ENCODE assay signal across 20 cellular contexts in the genomic region with DNA sequence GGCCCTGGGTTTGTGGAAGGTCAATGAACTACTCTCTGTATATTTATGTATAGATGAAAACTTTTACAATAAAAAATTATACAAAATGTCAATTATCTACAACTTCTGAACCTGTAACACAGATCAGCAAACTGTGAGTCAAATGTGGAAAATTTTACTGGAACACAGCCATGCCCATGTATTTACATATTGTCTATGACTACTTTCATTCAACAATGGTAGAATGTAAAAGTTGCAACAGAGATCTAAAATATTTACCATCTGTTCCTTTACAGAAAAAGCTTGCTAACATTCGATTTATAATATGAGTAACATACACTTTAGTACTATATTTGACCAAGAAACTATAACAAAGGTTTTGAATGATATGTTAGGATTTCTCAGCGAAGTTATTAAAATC.
A peak's percentile ranks its signal among the peaks of the same experiment; 100 is the strongest.
DNase-seq lines count a peak whose midpoint lies in the region; ATAC-seq and TF ChIP-seq lines count a peak whose summit lies in the region.
"Had no signal": no experiment of that assay in that cellular context is flagged by ENCODE, and none has a peak within 500 bp of the region (broad histone marks: within the 10 kb centered on the region; RNA-seq: fewer than 3 reads in every experiment).

No MANE protein-coding gene starts in this region.

- H3K9me3 ChIP-seq in RWPE2 (ENCODE audit: severe bottlenecking): no peaks in the 10 kb centered on the region
- no peaks in the 10 kb centered on the region for H3K9me3 ChIP-seq in smooth muscle cell (replicated peaks; ENCODE audit: low read depth)

- H3K4me2 ChIP-seq in smooth muscle cell: no peak overlapping the region
- H3K4me2 ChIP-seq: KMS-11 had no signal

- H3K4me3 ChIP-seq in RWPE2 (ENCODE audit: severe bottlenecking) (no peak overlapping the region), smooth muscle cell (no peak overlapping the region)

- TF ChIP-seq CTCF in RWPE2 (IDR thresholded peaks at IDR 0.05; ENCODE audit: poor library complexity, severe bottlenecking) (no peak), smooth muscle cell (IDR thresholded peaks at IDR 0.05; ENCODE audit: borderline replicate concordance, insufficient read depth, poor library complexity, severe bottlenecking) (no peak)

- DNase-seq in HCEC 1CT: peak; percentile 32
- no peak for DNase-seq in RWPE2 (ENCODE audit: low spot score)
- DNase-seq in epithelial cell of prostate (ENCODE audit: low read depth, low spot score): peak; percentile 18
- DNase-seq in lung microvascular endothelial cell (ENCODE audit: low read depth in 2 of 2): peak; percentile 26 to 72
- DNase-seq in smooth muscle cell (lab: John Stamatoyannopoulos, UW; ENCODE audit: unreplicated experiment): no peak
- no peak for DNase-seq in substantia nigra (lab: John Stamatoyannopoulos, UW)
- DNase-seq: activated naive CD4-positive, alpha-beta T cell; aorta; cortex of kidney; islet precursor cell; naive thymus-derived CD8-positive, alpha-beta T cell; NCI-H146; NCI-H345; small intestine; stimulated activated CD4-positive, alpha-beta T cell treated with anti-CD3 and anti-CD28 coated beads, Interleukin-4, amount 100 ng/mL, for 24 hours; T-helper 1 cell had no signal

- no peaks in the 10 kb centered on the region for H3K79me2 ChIP-seq in smooth muscle cell (ENCODE audit: low read depth)

- peaks cover 20% of the 10 kb centered on the region for H3K4me1 ChIP-seq in RWPE2 (ENCODE audit: insufficient read depth, poor library complexity, severe bottlenecking)
- H3K4me1 ChIP-seq in smooth muscle cell (ENCODE audit: low read depth): no peaks in the 10 kb centered on the region

- H3K27ac ChIP-seq in RWPE2 (ENCODE audit: poor library complexity, severe bottlenecking): peak overlapping the region; percentile 49
- no peak overlapping the region for H3K27ac ChIP-seq in epithelial cell of prostate
- no peak overlapping the region for H3K27ac ChIP-seq in smooth muscle cell (ENCODE audit: low read depth)
- H3K27ac ChIP-seq in substantia nigra (ENCODE audit: low read depth, low read length, poor library complexity, severe bottlenecking): no peak overlapping the region
- H3K27ac ChIP-seq: KMS-11 had no signal

- 96% methylated on average over 2 of the region's 2 CpGs for WGBS in smooth muscle cell (ENCODE audit: low lambda C conversion rate)

- ATAC-seq in RWPE2 (ENCODE audit: low read depth): peak; percentile 90
- ATAC-seq in HG03571 (IDR thresholded peaks at IDR 0.05; ENCODE audit: unreplicated experiment): no peak
- no peak for ATAC-seq in HG02610 (IDR thresholded peaks at IDR 0.05; ENCODE audit: unreplicated experiment)
- ATAC-seq: naive thymus-derived CD8-positive, alpha-beta T cell; Right ventricle myocardium inferior had no signal

- H3F3A ChIP-seq in smooth muscle cell (ENCODE audit: low read depth): no peaks in the 10 kb centered on the region

- no peak overlapping the region for H2AFZ ChIP-seq in smooth muscle cell (ENCODE audit: low read depth)

- H3K9ac ChIP-seq in smooth muscle cell (ENCODE audit: low read depth): no peak overlapping the region
- H3K9ac ChIP-seq: KMS-11 had no signal

- H4K20me1 ChIP-seq in smooth muscle cell (ENCODE audit: low read depth): no peaks in the 10 kb centered on the region

- H3K36me3 ChIP-seq in RWPE2 (ENCODE audit: low read depth) (peaks cover 33% of the 10 kb centered on the region), smooth muscle cell (ENCODE audit: low read depth) (no peaks in the 10 kb centered on the region)

- no peaks in the 10 kb centered on the region for H3K27me3 ChIP-seq in RWPE2 (ENCODE audit: insufficient read depth, poor library complexity, severe bottlenecking)
- H3K27me3 ChIP-seq in smooth muscle cell (ENCODE audit: low read depth): no peaks in the 10 kb centered on the region

Comparison
In these comparisons a context has a peak if more than half of its experiments do, and no peak if none do; other contexts are left out.
1. DNase-seq: peak in HCEC 1CT (single experiment), epithelial cell of prostate (single experiment) and lung microvascular endothelial cell (2 of 2); none in RWPE2 (single experiment), smooth muscle cell (single experiment) and substantia nigra (0 of 49).